In the genomic region with DNA sequence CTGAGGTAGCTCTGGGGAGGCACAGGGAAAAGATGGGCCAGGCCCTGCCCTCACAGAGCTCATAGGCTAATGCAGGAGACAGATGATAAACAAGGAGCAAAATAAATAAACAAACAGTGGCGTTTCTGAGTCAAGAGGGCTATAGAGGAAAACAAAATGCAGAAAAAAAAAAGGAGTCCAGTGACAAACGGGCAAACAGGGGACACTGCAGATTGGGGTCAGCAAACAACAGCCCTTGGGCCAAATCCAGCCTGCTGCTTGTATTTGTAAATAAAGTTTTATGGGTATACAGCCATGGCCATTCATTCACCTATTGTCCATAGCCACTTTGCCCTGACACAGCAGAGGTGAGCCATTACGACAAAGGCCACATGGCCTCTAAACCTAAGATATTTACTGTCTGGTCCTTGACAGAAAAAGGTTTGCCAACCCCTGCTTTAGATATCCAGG, we compare ENCODE assay signal across 12 cellular contexts. TPM values are rescaled to one million over a fixed set of nuclear protein-coding genes. Genes with fewer than 3 reads are reported as not detected.
DNase-seq lines count a peak whose midpoint lies in the region; ATAC-seq and TF ChIP-seq lines count a peak whose summit lies in the region.
"Had no signal": no experiment of that assay in that cellular context is flagged by ENCODE, and none has a peak within 500 bp of the region (broad histone marks: within the 10 kb centered on the region; RNA-seq: fewer than 3 reads in every experiment).

No MANE protein-coding gene starts in this region.

- H2AFZ ChIP-seq in neural progenitor cell (replicated peaks) = peak overlapping the region; percentile 0

- no peak overlapping the region for H3K4me3 Mint-ChIP-seq in neural progenitor cell
- H3K4me3 Mint-ChIP-seq: immature natural killer cell had no signal

- no peaks in the 10 kb centered on the region for H3K9me3 Mint-ChIP-seq in neural progenitor cell
- H3K9me3 Mint-ChIP-seq: immature natural killer cell had no signal

- peaks cover 37% of the 10 kb centered on the region for H3K4me1 ChIP-seq in left ventricle myocardium inferior
- peaks cover 4% of the 10 kb centered on the region for H3K4me1 ChIP-seq in colonic mucosa
- H3K4me1 ChIP-seq in neural progenitor cell = no peaks in the 10 kb centered on the region
- H3K4me1 ChIP-seq: testis had no signal

- no peaks in the 10 kb centered on the region for H4K20me1 ChIP-seq in neural progenitor cell (ENCODE audit: low read depth)

- peaks cover 3% of the 10 kb centered on the region for H3K27me3 Mint-ChIP-seq in neural progenitor cell (ENCODE audit: insufficient read depth, low read depth)

- TF ChIP-seq CTCF in left ventricle myocardium inferior (IDR thresholded peaks at IDR 0.05; ENCODE audit: borderline replicate concordance) (no peak), colonic mucosa (IDR thresholded peaks at IDR 0.05) (no peak), neural progenitor cell (IDR thresholded peaks at IDR 0.05) (no peak)

- H3K4me2 ChIP-seq in neural progenitor cell = no peak overlapping the region

- H3F3A ChIP-seq in neural progenitor cell (ENCODE audit: low read depth) = no peaks in the 10 kb centered on the region

- no peaks in the 10 kb centered on the region for H3K9me3 ChIP-seq in left ventricle myocardium inferior (replicated peaks)
- no peaks in the 10 kb centered on the region for H3K9me3 ChIP-seq in colonic mucosa
- H3K9me3 ChIP-seq in neural progenitor cell (ENCODE audit: low read depth) = no peaks in the 10 kb centered on the region
- H3K9me3 ChIP-seq: testis had no signal

- no peaks in the 10 kb centered on the region for H3K36me3 Mint-ChIP-seq in neural progenitor cell
- H3K36me3 Mint-ChIP-seq: immature natural killer cell had no signal

- no peaks in the 10 kb centered on the region for H3K79me2 ChIP-seq in neural progenitor cell (ENCODE audit: low read depth)

- intact Hi-C loops in left ventricle myocardium inferior (cut with micrococcal nuclease) (no loop called here), Right ventricle myocardium inferior (cut with DNase I) (no loop called here), colonic mucosa (cut with DNase I) (no loop called here)

- no peak for ATAC-seq in Right ventricle myocardium inferior
- ATAC-seq in HG02981 (IDR thresholded peaks at IDR 0.05; ENCODE audit: unreplicated experiment) = no peak

- peak overlapping the region in 1 of 2 donors; percentile 46 for H3K9ac ChIP-seq in colonic mucosa (ENCODE audit: low read depth in 2 of 2, low read length in 2 of 2)
- no peak overlapping the region for H3K9ac ChIP-seq in neural progenitor cell

- H3K27ac ChIP-seq in left ventricle myocardium inferior (replicated peaks) = peak overlapping the region; percentile 78
- peak overlapping the region; percentile 91 for H3K27ac ChIP-seq in colonic mucosa
- H3K27ac ChIP-seq in neural progenitor cell = no peak overlapping the region
- H3K27ac ChIP-seq: testis had no signal

- H3K27ac Mint-ChIP-seq in neural progenitor cell = peak overlapping the region; percentile 11
- H3K27ac Mint-ChIP-seq: immature natural killer cell had no signal

- no peaks in the 10 kb centered on the region for H3K27me3 ChIP-seq in left ventricle myocardium inferior (ENCODE audit: low read depth)
- no peaks in the 10 kb centered on the region for H3K27me3 ChIP-seq in colonic mucosa
- no peaks in the 10 kb centered on the region for H3K27me3 ChIP-seq in neural progenitor cell
- H3K27me3 ChIP-seq: testis had no signal

- DNase-seq in left ventricle myocardium inferior (no peak), Right ventricle myocardium inferior (ENCODE audit: missing footprints) (no peak), colonic mucosa (no peak), neural progenitor cell (ENCODE audit: low spot score) (no peak), T-helper 2 cell (no peak), kidney glomerular epithelial cell (lab: John Stamatoyannopoulos, UW) (no peak), RPMI8226 (no peak)
- DNase-seq: immature natural killer cell, NCI-H1417, NCI-H774, testis had no signal

- H3K4me3 ChIP-seq in left ventricle myocardium inferior = no peak overlapping the region
- no peak overlapping the region for H3K4me3 ChIP-seq in colonic mucosa
- H3K4me3 ChIP-seq in neural progenitor cell = no peak overlapping the region
- H3K4me3 ChIP-seq: testis had no signal

- H3K36me3 ChIP-seq in left ventricle myocardium inferior = no peaks in the 10 kb centered on the region
- H3K36me3 ChIP-seq in colonic mucosa = no peaks in the 10 kb centered on the region
- no peaks in the 10 kb centered on the region for H3K36me3 ChIP-seq in neural progenitor cell

- peaks cover 30% of the 10 kb centered on the region for H3K4me1 Mint-ChIP-seq in neural progenitor cell
- H3K4me1 Mint-ChIP-seq: immature natural killer cell had no signal

RNA-seq across cellular contexts. Expression of gene PINK1, which starts 19.1 kb away (rescaled TPM):
- total RNA-seq in left ventricle myocardium inferior (250 TPM), Right ventricle myocardium inferior (288 TPM), colonic mucosa (100 to 1,000 TPM in 1 of 2 donors, 10 to 100 TPM in 1; 49.7 to 119 TPM), neural progenitor cell (ENCODE audit: low replicate concordance) (13.3 and 21.6 TPM in 2 replicates)

RNA-seq across cellular contexts. Expression of gene CDA, which starts 25.3 kb away (rescaled TPM):
- total RNA-seq in left ventricle myocardium inferior = 2.0 TPM
- 3.2 TPM for total RNA-seq in Right ventricle myocardium inferior
- total RNA-seq in colonic mucosa = 100 to 1,000 TPM in 1 of 2 donors, 10 to 100 TPM in 1; 29.1 to 110 TPM
- 0.64 and 0.96 TPM in 2 replicates for total RNA-seq in neural progenitor cell (ENCODE audit: low replicate concordance)

RNA-seq across cellular contexts. Expression of gene DDOST, which starts 47.0 kb away (rescaled TPM):
- total RNA-seq in left ventricle myocardium inferior (120 TPM), Right ventricle myocardium inferior (150 TPM), colonic mucosa (100 to 1,000 TPM; 233 to 364 TPM), neural progenitor cell (ENCODE audit: low replicate concordance) (151 and 234 TPM in 2 replicates)
